16 cellular contexts compared by ENCODE assay signal in the genomic region with DNA sequence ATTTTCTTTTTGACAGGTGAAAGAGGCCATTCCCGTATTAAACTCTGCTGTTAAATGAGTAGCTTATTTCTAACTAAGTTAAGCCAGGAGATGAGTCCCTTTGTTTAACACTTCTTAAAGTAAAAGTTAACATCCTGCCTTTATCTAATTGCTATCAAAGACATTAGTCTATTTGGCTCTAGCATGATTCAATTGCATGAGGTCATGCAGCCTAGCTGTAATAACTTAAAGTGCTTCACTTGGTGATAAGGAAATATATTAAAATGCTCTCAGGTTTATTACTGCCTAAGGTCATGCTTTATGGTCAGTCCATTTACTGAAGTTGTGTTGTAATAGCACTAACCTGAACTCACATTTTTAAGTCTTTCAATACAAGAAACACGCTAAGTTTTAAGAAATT.
"Had no signal": no experiment of that assay in that cellular context is flagged by ENCODE, and none has a peak within 500 bp of the region (broad histone marks: within the 10 kb centered on the region; RNA-seq: fewer than 3 reads in every experiment).

No MANE protein-coding gene starts in this region.

- H3K27ac ChIP-seq: ascending aorta, cardiac muscle cell, colonic mucosa, left ventricle myocardium inferior, sigmoid colon, transverse colon had no signal

- H3K36me3 Mint-ChIP-seq: activated naive CD8-positive, alpha-beta T cell treated with anti-CD3 and anti-CD28 coated beads, Interleukin-2, amount 10 ng/mL, durations not matched to agents 7 days and 5 days had no signal

- H3K9me3 Mint-ChIP-seq: activated CD4-positive, alpha-beta memory T cell treated with anti-CD3 and anti-CD28 coated beads, Interleukin-2, amount 10 ng/mL, durations not matched to agents 7 days and 5 days; activated naive CD8-positive, alpha-beta T cell treated with anti-CD3 and anti-CD28 coated beads, Interleukin-2, amount 10 ng/mL, durations not matched to agents 7 days and 5 days had no signal

- H3K27me3 ChIP-seq: ascending aorta, cardiac muscle cell, colonic mucosa, sigmoid colon, transverse colon had no signal

- H3K4me3 ChIP-seq: ascending aorta, cardiac muscle cell, colonic mucosa, left ventricle myocardium inferior, sigmoid colon, transverse colon had no signal

- H3K36me3 ChIP-seq: ascending aorta, cardiac muscle cell, colonic mucosa, left ventricle myocardium inferior, sigmoid colon, transverse colon had no signal

- H3K4me1 Mint-ChIP-seq: activated CD4-positive, alpha-beta memory T cell treated with anti-CD3 and anti-CD28 coated beads, Interleukin-2, amount 10 ng/mL, durations not matched to agents 7 days and 5 days; activated naive CD8-positive, alpha-beta T cell treated with anti-CD3 and anti-CD28 coated beads, Interleukin-2, amount 10 ng/mL, durations not matched to agents 7 days and 5 days; memory B cell had no signal

- H3K27ac Mint-ChIP-seq: activated CD4-positive, alpha-beta memory T cell treated with anti-CD3 and anti-CD28 coated beads, Interleukin-2, amount 10 ng/mL, durations not matched to agents 7 days and 5 days; activated naive CD8-positive, alpha-beta T cell treated with anti-CD3 and anti-CD28 coated beads, Interleukin-2, amount 10 ng/mL, durations not matched to agents 7 days and 5 days; activated T-cell treated with anti-CD3 and anti-CD28 coated beads, Interleukin-2, amount 50 U/mL, for 72 hours; memory B cell; nephron had no signal

- H3K27me3 Mint-ChIP-seq: activated CD4-positive, alpha-beta memory T cell treated with anti-CD3 and anti-CD28 coated beads, Interleukin-2, amount 10 ng/mL, durations not matched to agents 7 days and 5 days; activated naive CD8-positive, alpha-beta T cell treated with anti-CD3 and anti-CD28 coated beads, Interleukin-2, amount 10 ng/mL, durations not matched to agents 7 days and 5 days; memory B cell had no signal

- H3K9me3 ChIP-seq: ascending aorta, colonic mucosa, left ventricle myocardium inferior, sigmoid colon, transverse colon had no signal

- DNase-seq: activated CD4-positive, alpha-beta memory T cell treated with anti-CD3 and anti-CD28 coated beads, Interleukin-2, amount 10 ng/mL, durations not matched to agents 7 days and 5 days; activated naive CD8-positive, alpha-beta T cell treated with anti-CD3 and anti-CD28 coated beads, Interleukin-2, amount 10 ng/mL, durations not matched to agents 7 days and 5 days; activated T-cell treated with anti-CD3 and anti-CD28 coated beads, Interleukin-2, amount 50 U/mL, for 72 hours; colonic mucosa; effector CD4-positive, alpha-beta T cell; left ventricle myocardium inferior; sigmoid colon; stimulated activated CD4-positive, alpha-beta T cell treated with anti-CD3 and anti-CD28 coated beads, Interleukin-12 subunit alpha, Interleukin-12 subunit beta, amount 100 ng/mL, for 4 hours; stimulated activated naive CD4-positive, alpha-beta T cell; substantia nigra; T-helper 9 cell; transverse colon had no signal

- H3K4me3 Mint-ChIP-seq: activated CD4-positive, alpha-beta memory T cell treated with anti-CD3 and anti-CD28 coated beads, Interleukin-2, amount 10 ng/mL, durations not matched to agents 7 days and 5 days; activated naive CD8-positive, alpha-beta T cell treated with anti-CD3 and anti-CD28 coated beads, Interleukin-2, amount 10 ng/mL, durations not matched to agents 7 days and 5 days; activated T-cell treated with anti-CD3 and anti-CD28 coated beads, Interleukin-2, amount 50 U/mL, for 72 hours; memory B cell; nephron had no signal

- H3K4me1 ChIP-seq: ascending aorta, colonic mucosa had no signal
